ENCODE assay signal across 20 cellular contexts in the genomic region with DNA sequence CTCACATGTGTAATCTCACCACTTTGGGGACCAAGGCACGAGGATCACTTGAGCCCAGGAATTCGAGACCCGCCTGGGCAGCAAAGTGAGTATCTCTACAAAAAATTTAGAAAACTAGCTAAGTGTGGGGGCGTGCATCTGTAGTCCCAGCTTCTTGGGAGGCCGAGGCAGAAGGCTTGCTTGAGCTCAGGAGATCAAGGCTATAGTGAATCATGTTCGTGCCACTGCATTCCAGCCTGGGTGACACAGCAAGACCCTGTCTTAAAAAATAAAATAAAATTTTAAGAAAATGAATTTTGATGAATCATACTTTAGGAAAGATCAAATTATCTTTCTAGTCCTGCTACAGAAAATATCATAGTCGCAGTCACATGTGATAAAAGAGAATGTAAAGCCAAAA.
"Had no signal": no experiment of that assay in that cellular context is flagged by ENCODE, and none has a peak within 500 bp of the region (broad histone marks: within the 10 kb centered on the region; RNA-seq: fewer than 3 reads in every experiment).

No MANE protein-coding gene starts in this region.

- H3K9me3 Mint-ChIP-seq: activated CD4-positive, alpha-beta memory T cell treated with anti-CD3 and anti-CD28 coated beads for 36 hours; nephron; T-helper 2 cell treated with Interferon-gamma antibody and Interleukin-4, amounts not matched to agents 5 μg/mL and 100 μg/mL, for 36 hours; WTC11 had no signal

- H3K4me3 ChIP-seq: breast epithelium, esophagus muscularis mucosa, lung, tibial artery had no signal

- H3K27ac Mint-ChIP-seq: activated CD4-positive, alpha-beta memory T cell treated with anti-CD3 and anti-CD28 coated beads for 36 hours; activated naive CD8-positive, alpha-beta T cell; nephron; progenitor cell of endocrine pancreas; T-helper 2 cell treated with Interferon-gamma antibody and Interleukin-4, amounts not matched to agents 5 μg/mL and 100 μg/mL, for 36 hours; WTC11 had no signal

- H3K36me3 Mint-ChIP-seq: activated CD4-positive, alpha-beta memory T cell treated with anti-CD3 and anti-CD28 coated beads for 36 hours; activated naive CD8-positive, alpha-beta T cell had no signal

- DNase-seq: activated CD4-positive, alpha-beta memory T cell treated with anti-CD3 and anti-CD28 coated beads for 36 hours; activated CD4-positive, alpha-beta T cell treated with anti-CD3 and anti-CD28 coated beads for 4 hours; activated T-cell treated with anti-CD3 and anti-CD28 coated beads for 4 hours; anterior cingulate cortex; cerebellar nuclear complex; dermis blood vessel endothelial cell; effector memory CD4-positive, alpha-beta T cell; hippocampal formation; islet precursor cell; stimulated activated naive CD8-positive, alpha-beta T cell treated with anti-CD3 and anti-CD28 coated beads, Interleukin-15, Interleukin-2, amounts not matched to agents 100 U/mL and 50 U/mL, for 24 hours; substantia nigra; tibial artery had no signal

- H3K27me3 Mint-ChIP-seq: progenitor cell of endocrine pancreas had no signal

- ATAC-seq: stimulated activated naive CD8-positive, alpha-beta T cell treated with anti-CD3 and anti-CD28 coated beads, Interleukin-15, Interleukin-2, amounts not matched to agents 100 U/mL and 50 U/mL, for 24 hours; WTC11 had no signal

- H3K4me3 Mint-ChIP-seq: activated CD4-positive, alpha-beta memory T cell treated with anti-CD3 and anti-CD28 coated beads for 36 hours; activated naive CD8-positive, alpha-beta T cell; nephron; T-helper 2 cell treated with Interferon-gamma antibody and Interleukin-4, amounts not matched to agents 5 μg/mL and 100 μg/mL, for 36 hours; WTC11 had no signal
